Comparison of ENCODE assay signal across 13 cellular contexts in the genomic region with DNA sequence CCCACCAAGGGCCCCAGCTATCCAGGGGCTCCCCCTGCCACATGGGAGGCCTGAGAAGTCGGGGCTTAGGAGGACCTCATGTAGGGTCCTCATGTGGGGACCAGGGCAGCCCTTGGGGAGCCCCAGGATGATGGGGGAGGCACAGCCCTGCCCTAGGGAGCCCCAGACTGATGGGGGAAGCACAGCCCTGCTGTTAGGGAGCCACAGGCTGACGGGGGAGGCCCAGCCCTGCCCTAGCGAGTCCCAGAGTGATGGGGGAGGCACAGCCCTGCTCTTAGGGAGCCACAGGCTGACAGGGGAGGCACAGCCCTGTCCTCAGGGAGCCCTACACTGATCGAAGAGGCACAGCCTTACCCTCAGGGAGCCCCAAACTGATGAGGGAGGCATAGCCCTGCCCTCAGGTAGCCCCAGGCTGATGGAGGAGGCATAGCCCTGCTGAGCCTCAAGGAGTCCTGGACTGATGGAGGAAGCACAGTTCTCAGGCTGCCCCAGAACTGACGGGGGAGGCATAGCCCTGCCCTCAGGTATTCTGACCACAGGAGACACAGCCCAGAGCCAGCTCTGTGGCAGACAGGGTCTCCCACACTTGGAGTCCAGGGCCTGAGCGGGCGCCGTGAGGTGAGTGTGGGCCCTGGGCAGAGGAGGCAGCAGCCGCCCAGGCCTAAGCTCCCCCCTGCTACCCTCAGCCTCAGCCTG. TPM values are rescaled to one million over a fixed set of nuclear protein-coding genes. Genes with fewer than 3 reads are reported as not detected.
DNase-seq lines count a peak whose midpoint lies in the region; ATAC-seq and TF ChIP-seq lines count a peak whose summit lies in the region.
"Had no signal": no experiment of that assay in that cellular context is flagged by ENCODE, and none has a peak within 500 bp of the region (broad histone marks: within the 10 kb centered on the region; RNA-seq: fewer than 3 reads in every experiment).

No MANE protein-coding gene starts in this region.

- H3K27ac ChIP-seq in neuronal stem cell (replicated peaks; ENCODE audit: low read length) (no peak overlapping the region), vagina (peak overlapping the region; percentile 96)

- peaks cover 5 to 7% of the 10 kb centered on the region in 2 donors for H3K4me1 ChIP-seq in neuronal stem cell (ENCODE audit: control insufficient read depth in 2 of 2, insufficient read depth in 1 of 2, low read depth in 1 of 2, low read length in 2 of 2)
- peaks cover 72% of the 10 kb centered on the region for H3K4me1 ChIP-seq in vagina

- ATAC-seq in activated naive CD8-positive, alpha-beta T cell treated with anti-CD3 and anti-CD28 coated beads, Interleukin-2, amount 10 ng/mL, durations not matched to agents 7 days and 5 days (ENCODE audit: low read depth): no peak
- no peak for ATAC-seq in HG03354 (IDR thresholded peaks at IDR 0.05; ENCODE audit: poor library complexity, severe bottlenecking, unreplicated experiment)

- H3K36me3 Mint-ChIP-seq in activated naive CD8-positive, alpha-beta T cell treated with anti-CD3 and anti-CD28 coated beads, Interleukin-2, amount 10 ng/mL, durations not matched to agents 7 days and 5 days: no peaks in the 10 kb centered on the region
- no peaks in the 10 kb centered on the region for H3K36me3 Mint-ChIP-seq in activated naive CD8-positive, alpha-beta T cell treated with anti-CD3 and anti-CD28 coated beads for 36 hours
- H3K36me3 Mint-ChIP-seq in dendritic cell treated with granulocyte-macrophage colony-stimulating factor and Interleukin-4, amounts not matched to agents 40 ng/mL and 50 ng/mL, for 4 days (ENCODE audit: low read depth): peaks cover 45% of the 10 kb centered on the region
- H3K36me3 Mint-ChIP-seq: CD4-positive, CD25-positive, alpha-beta regulatory T cell had no signal

- TF ChIP-seq POLR2A in vagina (IDR thresholded peaks at IDR 0.05): no peak

- H3K79me1 ChIP-seq in neuronal stem cell (ENCODE audit: low read depth, low read length): no peaks in the 10 kb centered on the region

- no peak overlapping the region for H3K14ac ChIP-seq in neuronal stem cell (ENCODE audit: low read length)

- H3K4me1 Mint-ChIP-seq in activated naive CD8-positive, alpha-beta T cell treated with anti-CD3 and anti-CD28 coated beads, Interleukin-2, amount 10 ng/mL, durations not matched to agents 7 days and 5 days: peaks cover 3% of the 10 kb centered on the region
- peaks cover 4% of the 10 kb centered on the region for H3K4me1 Mint-ChIP-seq in activated naive CD8-positive, alpha-beta T cell treated with anti-CD3 and anti-CD28 coated beads for 36 hours
- H3K4me1 Mint-ChIP-seq in dendritic cell treated with granulocyte-macrophage colony-stimulating factor and Interleukin-4, amounts not matched to agents 40 ng/mL and 50 ng/mL, for 4 days (ENCODE audit: low read depth): peaks cover 58% of the 10 kb centered on the region

- H3K36me3 ChIP-seq in neuronal stem cell (replicated peaks in 1 of 2; ENCODE audit: control insufficient read depth in 2 of 2, insufficient read depth in 2 of 2, low read length in 2 of 2) (no peaks in the 10 kb centered on the region), vagina (peaks cover 0 to 22% of the 10 kb centered on the region in 2 donors)

- no peaks in the 10 kb centered on the region for H3K9me3 Mint-ChIP-seq in activated naive CD8-positive, alpha-beta T cell treated with anti-CD3 and anti-CD28 coated beads, Interleukin-2, amount 10 ng/mL, durations not matched to agents 7 days and 5 days
- H3K9me3 Mint-ChIP-seq in activated naive CD8-positive, alpha-beta T cell treated with anti-CD3 and anti-CD28 coated beads for 36 hours: no peaks in the 10 kb centered on the region
- H3K9me3 Mint-ChIP-seq in dendritic cell treated with granulocyte-macrophage colony-stimulating factor and Interleukin-4, amounts not matched to agents 40 ng/mL and 50 ng/mL, for 4 days: no peaks in the 10 kb centered on the region
- H3K9me3 Mint-ChIP-seq: activated T-helper 2 cell treated with anti-CD3 and anti-CD28 coated beads, Interferon-gamma antibody, Interleukin-2, Interleukin-4, amounts not matched to agents 10 μg/mL and 5 μg/mL and 100 μg/mL, durations not matched to agents 14 hours and 24 hours and 36 hours; CD4-positive, CD25-positive, alpha-beta regulatory T cell; T-helper 1 cell treated with Interleukin-12 subunit alpha and Interleukin-12 subunit beta and Interleukin-4 antibody, amounts not matched to agents 30 μg/mL and 1 μg/mL, for 36 hours had no signal

- H2BK5ac ChIP-seq in neuronal stem cell (ENCODE audit: low read length): peak overlapping the region; percentile 84

- no peaks in the 10 kb centered on the region for H3K27me3 Mint-ChIP-seq in activated naive CD8-positive, alpha-beta T cell treated with anti-CD3 and anti-CD28 coated beads, Interleukin-2, amount 10 ng/mL, durations not matched to agents 7 days and 5 days
- H3K27me3 Mint-ChIP-seq in activated naive CD8-positive, alpha-beta T cell treated with anti-CD3 and anti-CD28 coated beads for 36 hours: no peaks in the 10 kb centered on the region
- H3K27me3 Mint-ChIP-seq in dendritic cell treated with granulocyte-macrophage colony-stimulating factor and Interleukin-4, amounts not matched to agents 40 ng/mL and 50 ng/mL, for 4 days: no peaks in the 10 kb centered on the region
- H3K27me3 Mint-ChIP-seq: CD4-positive, CD25-positive, alpha-beta regulatory T cell had no signal

- H3K27me3 ChIP-seq in neuronal stem cell (ENCODE audit: control insufficient read depth in 3 of 3, insufficient read depth in 3 of 3, low read depth in 1 of 3, low read length in 3 of 3) (peaks cover 0 to 7% (median 3%) of the 10 kb centered on the region in 3 experiments), vagina (no peaks in the 10 kb centered on the region)

- peak overlapping the region; percentile 27 for H3K18ac ChIP-seq in neuronal stem cell (ENCODE audit: low read length)

- H4K91ac ChIP-seq in neuronal stem cell (ENCODE audit: low read depth, low read length, poor library complexity): peak overlapping the region; percentile 89

- no CpG with 5 or more reads among the region's 9 CpGs for WGBS in neuronal stem cell (ENCODE audit: extremely low coverage in 2 of 2, insufficient read length in 2 of 2, insufficient replicate concordance in 1 of 2), 2 donors

- peak overlapping the region; percentile 95 for H2AK5ac ChIP-seq in neuronal stem cell (ENCODE audit: low read depth, low read length)

- H3K4me2 ChIP-seq in neuronal stem cell (ENCODE audit: insufficient read depth, low read length, poor library complexity, severe bottlenecking): no peak overlapping the region

- peak overlapping the region; percentile 96 for H4K8ac ChIP-seq in neuronal stem cell (ENCODE audit: low read depth, low read length)

- H3K4me3 Mint-ChIP-seq in activated naive CD8-positive, alpha-beta T cell treated with anti-CD3 and anti-CD28 coated beads, Interleukin-2, amount 10 ng/mL, durations not matched to agents 7 days and 5 days: no peak overlapping the region
- H3K4me3 Mint-ChIP-seq in activated naive CD8-positive, alpha-beta T cell treated with anti-CD3 and anti-CD28 coated beads for 36 hours: no peak overlapping the region
- no peak overlapping the region for H3K4me3 Mint-ChIP-seq in dendritic cell treated with granulocyte-macrophage colony-stimulating factor and Interleukin-4, amounts not matched to agents 40 ng/mL and 50 ng/mL, for 4 days
- H3K4me3 Mint-ChIP-seq: T-helper 1 cell treated with Interleukin-12 subunit alpha and Interleukin-12 subunit beta and Interleukin-4 antibody, amounts not matched to agents 30 μg/mL and 1 μg/mL, for 36 hours had no signal

- no peak overlapping the region for H3K27ac Mint-ChIP-seq in activated naive CD8-positive, alpha-beta T cell treated with anti-CD3 and anti-CD28 coated beads, Interleukin-2, amount 10 ng/mL, durations not matched to agents 7 days and 5 days
- no peak overlapping the region for H3K27ac Mint-ChIP-seq in activated naive CD8-positive, alpha-beta T cell treated with anti-CD3 and anti-CD28 coated beads for 36 hours
- H3K27ac Mint-ChIP-seq in dendritic cell treated with granulocyte-macrophage colony-stimulating factor and Interleukin-4, amounts not matched to agents 40 ng/mL and 50 ng/mL, for 4 days: peak overlapping the region; percentile 82
- H3K27ac Mint-ChIP-seq: activated T-helper 2 cell treated with anti-CD3 and anti-CD28 coated beads, Interferon-gamma antibody, Interleukin-2, Interleukin-4, amounts not matched to agents 10 μg/mL and 5 μg/mL and 100 μg/mL, durations not matched to agents 14 hours and 24 hours and 36 hours; T-helper 1 cell treated with Interleukin-12 subunit alpha and Interleukin-12 subunit beta and Interleukin-4 antibody, amounts not matched to agents 30 μg/mL and 1 μg/mL, for 36 hours had no signal

- H3K23ac ChIP-seq in neuronal stem cell (ENCODE audit: low read depth, low read length, poor library complexity): no peak overlapping the region

- no peak overlapping the region for H3K4me3 ChIP-seq in neuronal stem cell (ENCODE audit: low read length in 2 of 2)
- H3K4me3 ChIP-seq in vagina: no peak overlapping the region

- H2AFZ ChIP-seq in neuronal stem cell (ENCODE audit: low read length): peak overlapping the region; percentile 70

- H3K9me3 ChIP-seq in neuronal stem cell (replicated peaks in 1 of 2; ENCODE audit: control insufficient read depth in 2 of 2, insufficient read depth in 1 of 2, low read depth in 1 of 2, low read length in 2 of 2) (no peaks in the 10 kb centered on the region), vagina (no peaks in the 10 kb centered on the region)

- H2BK120ac ChIP-seq in neuronal stem cell (ENCODE audit: low read depth, low read length): no peak overlapping the region

- peak; percentile 39 for DNase-seq in activated naive CD8-positive, alpha-beta T cell treated with anti-CD3 and anti-CD28 coated beads, Interleukin-2, amount 10 ng/mL, durations not matched to agents 7 days and 5 days
- no peak for DNase-seq in activated naive CD8-positive, alpha-beta T cell treated with anti-CD3 and anti-CD28 coated beads for 36 hours
- no peak for DNase-seq in neuronal stem cell (ENCODE audit: low spot score)
- DNase-seq in vagina (ENCODE audit: extremely low spot score in 2 of 2): peak in 1 of 2 donors; percentile 89
- DNase-seq in germinal center (ENCODE audit: low spot score): no peak
- no peak for DNase-seq in NOMO-1 treated with dmso at 0.1 percent for 144 hours (lab: John Stamatoyannopoulos, UW; ENCODE audit: unreplicated experiment)
- DNase-seq: CD4-positive, CD25-positive, alpha-beta regulatory T cell; NCI-H526; retina had no signal

- peak overlapping the region; percentile 4 for H3K9ac ChIP-seq in neuronal stem cell (ENCODE audit: low read depth, low read length, poor library complexity)

- intact Hi-C loops in dendritic cell treated with granulocyte-macrophage colony-stimulating factor and Interleukin-4, amounts not matched to agents 40 ng/mL and 50 ng/mL, for 4 days (cut with micrococcal nuclease): no loop called here
- intact Hi-C loops in vagina (cut with DNase I): loop anchor here (5.0 kb wide), 1 partner anchor 271 kb away; no protein-coding TSS in a partner anchor

- TF ChIP-seq CTCF in vagina (IDR thresholded peaks at IDR 0.05): no peak

- H3K4ac ChIP-seq in neuronal stem cell (ENCODE audit: low read length): peak overlapping the region; percentile 53

- POLR2A ChIA-PET in activated naive CD8-positive, alpha-beta T cell treated with anti-CD3 and anti-CD28 coated beads, Interleukin-2, amount 10 ng/mL, durations not matched to agents 7 days and 5 days (lab: Charles Lee): interaction anchor here (2.3 to 2.8 kb wide), 2 partner anchors 28 to 41 kb away, joined by 6 to 13 read pairs; a partner anchor contains a TSS

- H2BK15ac ChIP-seq in neuronal stem cell (ENCODE audit: low read length): peak overlapping the region; percentile 90

- H2BK12ac ChIP-seq in neuronal stem cell (ENCODE audit: low read length): peak overlapping the region; percentile 46

RNA-seq across cellular contexts. Expression of a gene that starts 10.8 kb away (rescaled TPM):
- total RNA-seq in activated naive CD8-positive, alpha-beta T cell treated with anti-CD3 and anti-CD28 coated beads, Interleukin-2, amount 10 ng/mL, durations not matched to agents 7 days and 5 days: not detected
- under 1 TPM; 0.20 to 0.31 TPM for total RNA-seq in activated naive CD8-positive, alpha-beta T cell treated with anti-CD3 and anti-CD28 coated beads for 36 hours
- polyA plus RNA-seq in neuronal stem cell (2013, experiment 1 of 2): not detected
- polyA plus RNA-seq in neuronal stem cell (2013, experiment 2 of 2): not detected
- total RNA-seq in vagina: not detected
- total RNA-seq: CD4-positive, CD25-positive, alpha-beta regulatory T cell had no signal

RNA-seq across cellular contexts. Expression of a gene that starts 28.0 kb away (rescaled TPM):
- total RNA-seq in activated naive CD8-positive, alpha-beta T cell treated with anti-CD3 and anti-CD28 coated beads, Interleukin-2, amount 10 ng/mL, durations not matched to agents 7 days and 5 days: 100 to 1,000 TPM; 438 to 453 TPM
- 100 to 1,000 TPM; 147 to 148 TPM for total RNA-seq in activated naive CD8-positive, alpha-beta T cell treated with anti-CD3 and anti-CD28 coated beads for 36 hours
- 0.13 TPM for polyA plus RNA-seq in neuronal stem cell (2013, experiment 1 of 2)
- polyA plus RNA-seq in neuronal stem cell (2013, experiment 2 of 2): 0.73 TPM
- 32.7 TPM for total RNA-seq in vagina

RNA-seq across cellular contexts. Expression of a gene that starts 38.6 kb away (rescaled TPM):
- 10 to 100 TPM; 13.7 to 16.7 TPM for total RNA-seq in activated naive CD8-positive, alpha-beta T cell treated with anti-CD3 and anti-CD28 coated beads, Interleukin-2, amount 10 ng/mL, durations not matched to agents 7 days and 5 days
- under 1 TPM; 0.50 to 0.54 TPM for total RNA-seq in activated naive CD8-positive, alpha-beta T cell treated with anti-CD3 and anti-CD28 coated beads for 36 hours
- 0.49 TPM for polyA plus RNA-seq in neuronal stem cell (2013, experiment 1 of 2)
- polyA plus RNA-seq in neuronal stem cell (2013, experiment 2 of 2): 0.32 TPM
- total RNA-seq in vagina: 20.4 TPM

RNA-seq across cellular contexts. Expression of a gene that starts 42.1 kb away (rescaled TPM):
- total RNA-seq in activated naive CD8-positive, alpha-beta T cell treated with anti-CD3 and anti-CD28 coated beads, Interleukin-2, amount 10 ng/mL, durations not matched to agents 7 days and 5 days: under 1 TPM in 1 of 2 experiments, not detected in 1; 0.67 TPM
- under 1 TPM in 1 of 2 experiments, not detected in 1; 0.31 TPM for total RNA-seq in activated naive CD8-positive, alpha-beta T cell treated with anti-CD3 and anti-CD28 coated beads for 36 hours
- polyA plus RNA-seq in neuronal stem cell (2013, experiment 1 of 2): 0.13 TPM
- not detected for polyA plus RNA-seq in neuronal stem cell (2013, experiment 2 of 2)
- total RNA-seq in vagina: not detected
- total RNA-seq: CD4-positive, CD25-positive, alpha-beta regulatory T cell had no signal
- polyA plus RNA-seq: CD4-positive, CD25-positive, alpha-beta regulatory T cell had no signal

RNA-seq across cellular contexts. Expression of a gene that starts 46.1 kb away (rescaled TPM):
- not detected for total RNA-seq in activated naive CD8-positive, alpha-beta T cell treated with anti-CD3 and anti-CD28 coated beads, Interleukin-2, amount 10 ng/mL, durations not matched to agents 7 days and 5 days
- not detected for total RNA-seq in activated naive CD8-positive, alpha-beta T cell treated with anti-CD3 and anti-CD28 coated beads for 36 hours
- not detected for polyA plus RNA-seq in neuronal stem cell (2013, experiment 1 of 2)
- not detected for polyA plus RNA-seq in neuronal stem cell (2013, experiment 2 of 2)
- 1.2 TPM for total RNA-seq in vagina
- total RNA-seq: activated T-helper 2 cell treated with anti-CD3 and anti-CD28 coated beads, Interferon-gamma antibody, Interleukin-2, Interleukin-4, amounts not matched to agents 10 μg/mL and 5 μg/mL and 100 μg/mL, durations not matched to agents 14 hours and 24 hours and 36 hours; CD4-positive, CD25-positive, alpha-beta regulatory T cell had no signal
- polyA plus RNA-seq: CD4-positive, CD25-positive, alpha-beta regulatory T cell had no signal

Comparison
In these comparisons a context has a peak if more than half of its experiments do, and no peak if none do; other contexts are left out.
1. RNA of a gene that starts 38.6 kb away (total RNA-seq): 20.4 TPM in vagina (single experiment) and 13.7 to 16.7 TPM in activated naive CD8-positive, alpha-beta T cell treated with anti-CD3 and anti-CD28 coated beads, Interleukin-2, amount 10 ng/mL, durations not matched to agents 7 days and 5 days; 0.50 to 0.54 TPM in activated naive CD8-positive, alpha-beta T cell treated with anti-CD3 and anti-CD28 coated beads for 36 hours; every median in the first group is over 4 times any median in the second.